ENCODE assay signal across 9 cellular contexts in genomic region chr3:61807865-61808276, GRCh38.
A peak's percentile ranks its signal among the peaks of the same experiment; 100 is the strongest.
DNase-seq lines count a peak whose midpoint lies in the region; ATAC-seq, FAIRE-seq and TF ChIP-seq lines count a peak whose summit lies in the region.
"Had no signal": no experiment of that assay in that cellular context is flagged by ENCODE, and none has a peak within 500 bp of the region (broad histone marks: within the 10 kb centered on the region; RNA-seq: fewer than 3 reads in every experiment).

No MANE protein-coding gene starts in this region.

- peak overlapping the region; percentile 18 for H3K27ac ChIP-seq in ectodermal cell (ENCODE audit: insufficient read depth, low read depth, low read length, poor library complexity, severe bottlenecking)

- FAIRE-seq in GM12892 (lab: Jason Lieb, UNC): no peak

- H3K36me3 Mint-ChIP-seq in activated CD8-positive, alpha-beta T cell treated with anti-CD3 and anti-CD28 coated beads, Interleukin-2, amount 10 ng/mL, durations not matched to agents 7 days and 5 days (ENCODE audit: low read depth): no peaks in the 10 kb centered on the region

- CTCF ChIA-PET in activated CD8-positive, alpha-beta T cell treated with anti-CD3 and anti-CD28 coated beads, Interleukin-2, amount 10 ng/mL, durations not matched to agents 7 days and 5 days (lab: Charles Lee): no interaction called here

- WGBS in ectodermal cell, 2 experiments: 54 to 57% methylated on average over 6 of the region's 6 CpGs

- H3K36me3 ChIP-seq in ectodermal cell (ENCODE audit: control insufficient read depth, insufficient read depth, low read length): no peaks in the 10 kb centered on the region

- no peaks in the 10 kb centered on the region for H3K9me3 ChIP-seq in ectodermal cell (ENCODE audit: control insufficient read depth, low read length)

- H3K4me3 Mint-ChIP-seq in activated CD8-positive, alpha-beta T cell treated with anti-CD3 and anti-CD28 coated beads, Interleukin-2, amount 10 ng/mL, durations not matched to agents 7 days and 5 days: no peak overlapping the region

- no peaks in the 10 kb centered on the region for H3K27me3 ChIP-seq in ectodermal cell (ENCODE audit: control insufficient read depth, insufficient read depth, low read length, poor library complexity, severe bottlenecking)

- H3K4me3 ChIP-seq in ectodermal cell (ENCODE audit: insufficient read depth, low read depth, low read length): no peak overlapping the region

- H3K4me1 Mint-ChIP-seq in activated CD8-positive, alpha-beta T cell treated with anti-CD3 and anti-CD28 coated beads, Interleukin-2, amount 10 ng/mL, durations not matched to agents 7 days and 5 days (ENCODE audit: low read depth): no peaks in the 10 kb centered on the region

- no peaks in the 10 kb centered on the region for H3K9me3 Mint-ChIP-seq in activated CD8-positive, alpha-beta T cell treated with anti-CD3 and anti-CD28 coated beads, Interleukin-2, amount 10 ng/mL, durations not matched to agents 7 days and 5 days (ENCODE audit: insufficient read depth)

- DNase-seq in AG08396 (ENCODE audit: low spot score): peak; percentile 32
- peak; percentile 91 for DNase-seq in NCI-H2029 treated with DMSO at 0.1 percent for 48 hours (lab: John Stamatoyannopoulos, UW)
- peak; percentile 15 for DNase-seq in mucosa of gallbladder (ENCODE audit: low spot score)
- DNase-seq in activated CD8-positive, alpha-beta T cell treated with anti-CD3 and anti-CD28 coated beads, Interleukin-2, amount 10 ng/mL, durations not matched to agents 7 days and 5 days: no peak
- no peak for DNase-seq in GM12892 (ENCODE audit: insufficient read length)
- no peak for DNase-seq in HT-29 (ENCODE audit: low spot score)
- DNase-seq: effector CD8-positive, alpha-beta T cell had no signal

- H3K27me3 Mint-ChIP-seq in activated CD8-positive, alpha-beta T cell treated with anti-CD3 and anti-CD28 coated beads, Interleukin-2, amount 10 ng/mL, durations not matched to agents 7 days and 5 days (ENCODE audit: low read depth): no peaks in the 10 kb centered on the region

- H3K4me1 ChIP-seq in ectodermal cell (ENCODE audit: control insufficient read depth, insufficient read depth, low read length): peaks cover 19% of the 10 kb centered on the region

- TF ChIP-seq POLR2A in GM12892 (IDR thresholded peaks at IDR 0.05; ENCODE audit: low read depth, low read length): no peak

- POLR2A ChIA-PET in activated CD8-positive, alpha-beta T cell treated with anti-CD3 and anti-CD28 coated beads, Interleukin-2, amount 10 ng/mL, durations not matched to agents 7 days and 5 days (lab: Charles Lee): no interaction called here

- ATAC-seq in HG02884 (IDR thresholded peaks at IDR 0.05; ENCODE audit: unreplicated experiment): no peak
- ATAC-seq in activated CD8-positive, alpha-beta T cell treated with anti-CD3 and anti-CD28 coated beads, Interleukin-2, amount 10 ng/mL, durations not matched to agents 7 days and 5 days: no peak

- no peak overlapping the region for H3K27ac Mint-ChIP-seq in activated CD8-positive, alpha-beta T cell treated with anti-CD3 and anti-CD28 coated beads, Interleukin-2, amount 10 ng/mL, durations not matched to agents 7 days and 5 days

Comparison
In these comparisons a context has a peak if more than half of its experiments do, and no peak if none do; other contexts are left out.
1. DNase-seq: peak in AG08396 (single experiment), NCI-H2029 treated with DMSO at 0.1 percent for 48 hours (single experiment) and mucosa of gallbladder (single experiment); none in activated CD8-positive, alpha-beta T cell treated with anti-CD3 and anti-CD28 coated beads, Interleukin-2, amount 10 ng/mL, durations not matched to agents 7 days and 5 days (single experiment), GM12892 (single experiment) and HT-29 (single experiment).